In the genomic region with DNA sequence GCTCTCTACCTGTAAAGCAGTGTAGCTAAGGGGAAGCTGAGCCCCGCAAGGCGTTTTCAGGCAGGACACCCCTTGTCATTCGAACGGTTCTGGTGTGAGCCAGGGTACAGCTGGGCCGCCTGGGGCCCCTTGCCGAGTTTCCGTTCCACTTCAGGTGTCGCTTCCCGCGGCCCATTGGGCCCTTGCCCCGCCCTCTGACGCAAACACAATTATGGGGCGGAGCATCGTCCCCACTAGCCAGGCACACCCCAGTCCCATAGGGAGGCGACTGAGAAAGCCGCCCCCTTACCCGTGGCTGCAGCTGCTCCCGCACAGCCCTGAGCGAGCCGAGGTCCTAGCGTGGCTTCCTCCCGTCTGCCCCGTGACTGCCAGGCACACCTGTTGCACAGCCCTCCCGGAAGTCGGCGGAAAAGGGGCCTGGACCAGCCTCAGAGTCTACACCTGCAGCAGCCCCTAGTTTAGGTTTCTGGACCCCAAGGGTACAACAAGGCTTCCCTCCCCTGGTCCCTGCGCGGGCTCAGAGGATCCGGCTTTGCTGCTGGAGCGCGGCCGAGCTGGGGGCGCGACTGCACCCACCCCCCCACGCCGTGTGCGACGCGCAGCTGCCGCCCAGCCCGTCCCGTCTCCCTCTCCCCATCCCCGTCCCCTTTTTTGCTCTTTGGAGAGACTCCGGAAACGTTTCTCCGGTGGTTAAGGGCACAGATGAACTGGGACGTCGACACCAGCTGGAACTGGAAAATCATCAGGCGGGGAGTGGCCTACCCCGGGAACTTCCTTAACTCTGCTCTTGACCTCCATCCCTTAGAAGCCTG, we compare ENCODE assay signal across 8 cellular contexts. TPM values are rescaled to one million over a fixed set of nuclear protein-coding genes. Genes with fewer than 3 reads are reported as not detected.
DNase-seq lines count a peak whose midpoint lies in the region; TF ChIP-seq lines count a peak whose summit lies in the region.

PLSCR2 (minus strand) TSS at position 356 of the 812 bp plus-strand sequence. CDS start 9,657 bp downstream, outside the sequence.

- peak within 1 kb of the TSS; percentile 44 for H3K27ac Mint-ChIP-seq in HFFc6
- H3K27ac Mint-ChIP-seq in neural progenitor cell, result no peak within 1 kb of the TSS

- H3K9ac ChIP-seq in neural progenitor cell (no peak within 1 kb of the TSS), stomach smooth muscle (ENCODE audit: low read length in 2 of 2) (peak within 1 kb of the TSS; percentile 55 to 70)

- peaks cover 0 to 17% (median 11%) of the 10 kb centered on the region in 4 donors for H3K4me1 ChIP-seq in esophagus muscularis mucosa
- H3K4me1 ChIP-seq in neural progenitor cell, result no peaks in the 10 kb centered on the region
- no peaks in the 10 kb centered on the region for H3K4me1 ChIP-seq in stomach smooth muscle (ENCODE audit: control insufficient read depth, insufficient read depth, low read length)

- H3K4me3 Mint-ChIP-seq in HFFc6 (peak within 1 kb of the TSS; percentile 66), neural progenitor cell (peak within 1 kb of the TSS; percentile 57)

- DNase-seq in GM12865 (ENCODE audit: low read depth), result peak; percentile 64
- no peak for DNase-seq in HFFc6
- peak; percentile 72 for DNase-seq in NCI-H2107 (lab: John Stamatoyannopoulos, UW)
- DNase-seq in activated T-cell treated with anti-CD3 and anti-CD28 coated beads for 4 hours, result peak; percentile 61
- DNase-seq in esophagus muscularis mucosa (ENCODE audit: extremely low spot score), result no peak
- DNase-seq in neural progenitor cell (ENCODE audit: low spot score), result peak; percentile 27
- DNase-seq in NK-92 (lab: John Stamatoyannopoulos, UW; ENCODE audit: unreplicated experiment), result no peak

- no peaks in the 10 kb centered on the region for H3F3A ChIP-seq in neural progenitor cell (ENCODE audit: low read depth)

- H3K27me3 Mint-ChIP-seq in HFFc6 (ENCODE audit: insufficient read depth) (peaks cover 4% of the 10 kb centered on the region; the same call in 1 of the 2 replicates), neural progenitor cell (ENCODE audit: insufficient read depth, low read depth) (no peaks in the 10 kb centered on the region)

- H3K27me3 ChIP-seq in esophagus muscularis mucosa, result no peaks in the 10 kb centered on the region
- H3K27me3 ChIP-seq in neural progenitor cell, result no peaks in the 10 kb centered on the region
- H3K27me3 ChIP-seq in stomach smooth muscle (ENCODE audit: control insufficient read depth in 1 of 2, insufficient read depth in 2 of 2, low read length in 2 of 2), result no peaks in the 10 kb centered on the region

- H3K36me3 ChIP-seq in esophagus muscularis mucosa (no peaks in the 10 kb centered on the region), neural progenitor cell (no peaks in the 10 kb centered on the region), stomach smooth muscle (ENCODE audit: control insufficient read depth in 2 of 2, insufficient read depth in 2 of 2, low read length in 2 of 2) (no peaks in the 10 kb centered on the region)

- intact Hi-C loops in esophagus muscularis mucosa (cut with DNase I), result loop anchor here (5.0 kb wide), 1 partner anchor 73 kb away; the partner anchor contains the start of gene PLSCR1

- H3K79me2 ChIP-seq in neural progenitor cell (ENCODE audit: low read depth), result no peaks in the 10 kb centered on the region

- TF ChIP-seq POLR2A in esophagus muscularis mucosa (IDR thresholded peaks at IDR 0.05; ENCODE audit: low read depth), result peak; percentile 20

- H3K4me2 ChIP-seq in neural progenitor cell, result peak within 1 kb of the TSS; percentile 59

- peak within 1 kb of the TSS; percentile 74 to 88 (median 79) for H3K27ac ChIP-seq in esophagus muscularis mucosa (replicated peaks in 1 of 4)
- no peak within 1 kb of the TSS for H3K27ac ChIP-seq in neural progenitor cell
- H3K27ac ChIP-seq in stomach smooth muscle (ENCODE audit: low read length), result peak within 1 kb of the TSS; percentile 26

- TF ChIP-seq CTCF in GM12865 (IDR thresholded peaks at IDR 0.05; ENCODE audit: insufficient read depth, low read depth, low read length, missing control alignments), result no peak
- TF ChIP-seq CTCF in HFFc6 (IDR thresholded peaks at IDR 0.05), result no peak
- TF ChIP-seq CTCF in esophagus muscularis mucosa (IDR thresholded peaks at IDR 0.05), result no peak
- no peak for TF ChIP-seq CTCF in neural progenitor cell (IDR thresholded peaks at IDR 0.05)

- H3K4me3 ChIP-seq in GM12865 (ENCODE audit: low read depth, low read length) (peak within 1 kb of the TSS; percentile 57), esophagus muscularis mucosa (peak within 1 kb of the TSS; percentile 63 to 83 (median 76)), neural progenitor cell (peak within 1 kb of the TSS; percentile 42), stomach smooth muscle (ENCODE audit: low read length in 2 of 2) (peak within 1 kb of the TSS; percentile 80 to 81)

- H2AFZ ChIP-seq in neural progenitor cell (replicated peaks), result peak within 1 kb of the TSS; percentile 45

- no peak for TF ChIP-seq EP300 in esophagus muscularis mucosa (IDR thresholded peaks at IDR 0.05)

- peaks cover 43% of the 10 kb centered on the region for H3K4me1 Mint-ChIP-seq in HFFc6 (ENCODE audit: low read depth)
- H3K4me1 Mint-ChIP-seq in neural progenitor cell, result no peaks in the 10 kb centered on the region

- H3K9me3 Mint-ChIP-seq in HFFc6 (no peaks in the 10 kb centered on the region), neural progenitor cell (no peaks in the 10 kb centered on the region)

- H4K20me1 ChIP-seq in neural progenitor cell (ENCODE audit: low read depth), result no peaks in the 10 kb centered on the region

- H3K9me3 ChIP-seq in esophagus muscularis mucosa (no peaks in the 10 kb centered on the region), neural progenitor cell (ENCODE audit: low read depth) (no peaks in the 10 kb centered on the region), stomach smooth muscle (ENCODE audit: control insufficient read depth in 2 of 2, low read length in 2 of 2) (no peaks in the 10 kb centered on the region)

- WGBS in esophagus muscularis mucosa, result 11% methylated on average over 24 of the region's 50 CpGs

- H3K36me3 Mint-ChIP-seq in HFFc6 (ENCODE audit: low read depth), result no peaks in the 10 kb centered on the region
- no peaks in the 10 kb centered on the region for H3K36me3 Mint-ChIP-seq in neural progenitor cell

RNA-seq across cellular contexts. Expression of gene PLSCR2, which starts in this region (rescaled TPM):
- not detected for total RNA-seq in HFFc6 (2021; fragmentation: NEBNext Ultra II Directional; extraction: Animal tissue kit (Norgen Biotek cat#: 25700))
- total RNA-seq in esophagus muscularis mucosa, result under 1 TPM in 1 of 4 donors, not detected in 3; 0.69 TPM
- total RNA-seq in neural progenitor cell (ENCODE audit: low replicate concordance), result not detected in 2 replicates

Comparison
In these comparisons a context has a peak if more than half of its experiments do, and no peak if none do; other contexts are left out.
1. Peak in DNase-seq, H3K4me3 ChIP-seq and H3K4me2 ChIP-seq in neural progenitor cell; RNA of the gene not detected or under 1 TPM.
2. DNase-seq: peak in GM12865 (single experiment), NCI-H2107 (single experiment) and activated T-cell treated with anti-CD3 and anti-CD28 coated beads for 4 hours (single experiment); none in HFFc6 (single experiment), esophagus muscularis mucosa (single experiment) and NK-92 (single experiment).
3. Peak in every context shown above with its lines, with median percentiles within 50 percentile points of each other: H3K4me3 ChIP-seq.